ENCODE assay signal across 28 cellular contexts in the genomic region with DNA sequence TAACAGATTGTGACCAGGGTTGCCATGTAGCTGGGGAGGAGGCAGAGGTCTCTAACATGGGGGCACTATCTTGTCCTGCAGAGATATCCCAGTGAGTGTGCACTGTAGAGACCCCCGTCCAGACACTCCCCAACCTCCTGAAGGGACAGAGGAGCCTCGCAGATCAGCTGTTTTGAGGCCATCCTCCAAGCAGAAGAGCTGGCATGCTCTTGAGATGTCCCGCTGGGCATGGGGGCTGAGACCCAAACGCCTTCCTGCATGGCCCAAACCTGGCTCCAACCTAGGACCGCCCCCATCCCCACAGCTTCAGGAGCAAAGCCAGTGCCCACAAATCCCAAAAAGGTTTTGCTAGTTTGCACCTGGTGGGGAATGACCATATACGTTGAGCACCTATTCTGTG.
"Had no signal": no experiment of that assay in that cellular context is flagged by ENCODE, and none has a peak within 500 bp of the region (broad histone marks: within the 10 kb centered on the region; RNA-seq: fewer than 3 reads in every experiment).

No MANE protein-coding gene starts in this region.

- H3K4me1 ChIP-seq: breast epithelium had no signal

- H3K27ac ChIP-seq: ascending aorta, breast epithelium, cardiac muscle cell, colonic mucosa, dorsolateral prefrontal cortex, WERI-Rb-1 had no signal

- ATAC-seq: activated CD4-positive, CD25-positive, alpha-beta regulatory T cell treated with anti-CD3 and anti-CD28 coated beads, Interleukin-2, amount 50 U/mL, for 24 hours; activated CD8-positive, alpha-beta memory T cell treated with anti-CD3 and anti-CD28 coated beads, Interleukin-2, amount 10 ng/mL, durations not matched to agents 7 days and 5 days; activated CD8-positive, alpha-beta T cell treated with anti-CD3 and anti-CD28 coated beads, Interleukin-2, amount 10 ng/mL, durations not matched to agents 7 days and 5 days; activated naive CD4-positive, alpha-beta T cell treated with anti-CD3 and anti-CD28 coated beads, Interleukin-2, amount 50 U/mL, for 72 hours; esophagus mucosa; T-helper 17 cell had no signal

- H3K4me3 ChIP-seq: ascending aorta, breast epithelium, cardiac muscle cell, colonic mucosa, dorsolateral prefrontal cortex had no signal

- H3K27me3 ChIP-seq: ascending aorta, breast epithelium, colonic mucosa, dorsolateral prefrontal cortex had no signal

- H3K9me3 ChIP-seq: ascending aorta, breast epithelium, colonic mucosa had no signal

- H3K36me3 ChIP-seq: ascending aorta, breast epithelium, cardiac muscle cell, colonic mucosa, WERI-Rb-1 had no signal

- DNase-seq: activated B cell treated with CpG ODN at 0.5 μM for 24 hours; activated CD4-positive, alpha-beta memory T cell treated with anti-CD3 and anti-CD28 coated beads for 36 hours; activated CD4-positive, alpha-beta T cell treated with anti-CD3 and anti-CD28 coated beads for 48 hours; activated CD8-positive, alpha-beta memory T cell treated with anti-CD3 and anti-CD28 coated beads, Interleukin-2, amount 10 ng/mL, durations not matched to agents 7 days and 5 days; activated CD8-positive, alpha-beta memory T cell treated with anti-CD3 and anti-CD28 coated beads, Interleukin-2, amount 50 U/mL, for 4 hours; activated CD8-positive, alpha-beta T cell treated with anti-CD3 and anti-CD28 coated beads, Interleukin-2, amount 10 ng/mL, durations not matched to agents 7 days and 5 days; activated effector memory CD4-positive, alpha-beta T cell treated with anti-CD3 and anti-CD28 coated beads, Interleukin-2, amount 50 U/mL, for 16 hours; activated naive CD4-positive, alpha-beta T cell treated with anti-CD3 and anti-CD28 coated beads, Interleukin-2, amount 10 ng/mL, durations not matched to agents 7 days and 5 days; activated naive CD8-positive, alpha-beta T cell treated with anti-CD3 and anti-CD28 coated beads, Interleukin-2, amount 10 ng/mL, durations not matched to agents 7 days and 5 days; activated T-cell treated with anti-CD3 and anti-CD28 coated beads, Interleukin-2, amount 50 U/mL, for 1 hour; activated T-cell treated with anti-CD3 and anti-CD28 coated beads, Interleukin-2, amount 50 U/mL, for 48 hours; central memory CD4-positive, alpha-beta T cell; cerebellar nuclear complex; colonic mucosa; dorsolateral prefrontal cortex; effector memory CD4-positive, alpha-beta T cell; endodermal cell; foreskin fibroblast; T-helper 1 cell; T-helper 17 cell; T1000; WERI-Rb-1 had no signal
